ENCODE assay signal across 18 cellular contexts in genomic region chr9:3455088-3455487, GRCh38.
DNase-seq lines count a peak whose midpoint lies in the region; ATAC-seq, FAIRE-seq and TF ChIP-seq lines count a peak whose summit lies in the region.
"Had no signal": no experiment of that assay in that cellular context is flagged by ENCODE, and none has a peak within 500 bp of the region (broad histone marks: within the 10 kb centered on the region; RNA-seq: fewer than 3 reads in every experiment).

No MANE protein-coding gene starts in this region.

- FAIRE-seq in H54 (lab: Jason Lieb, UNC) (peak; percentile 64), bronchial epithelial cell (lab: Jason Lieb, UNC) (no peak)
- FAIRE-seq: A204.1, GM12891 had no signal

- H3K36me3 ChIP-seq in bronchial epithelial cell (ENCODE audit: control insufficient read depth, insufficient read depth, low read length): no peaks in the 10 kb centered on the region
- no peaks in the 10 kb centered on the region for H3K36me3 ChIP-seq in iPS-20b (ENCODE audit: insufficient read depth, low read depth, low read length)
- H3K36me3 ChIP-seq in osteoblast (ENCODE audit: insufficient read depth, low read length): no peaks in the 10 kb centered on the region

- 0 out of 2 replicates have a peak overlapping the region, but pooled peaks have one; percentile 34 for H3K9ac ChIP-seq in iPS-20b (ENCODE audit: low read depth, low read length)

- H3K79me2 ChIP-seq in osteoblast (ENCODE audit: insufficient read depth, low read length): no peaks in the 10 kb centered on the region

- DNase-seq in H54 (ENCODE audit: insufficient read length, low spot score) (no peak), bronchial epithelial cell (ENCODE audit: low read depth) (peak; percentile 48), osteoblast (ENCODE audit: insufficient read length, low spot score, missing footprints) (peak; percentile 30)
- DNase-seq in activated CD4-positive, alpha-beta T cell treated with anti-CD3 and anti-CD28 coated beads for 36 hours: no peak
- DNase-seq: CD4-positive, alpha-beta T cell; H7; HFFc6; NCI-H1436; NCI-H1930; NCI-H226; NCI-H524 treated with DMSO at 0.1 percent for 48 hours; PC-9 had no signal

- POLR2A ChIA-PET in activated CD4-positive, alpha-beta T cell treated with anti-CD3 and anti-CD28 coated beads for 36 hours (lab: Charles Lee): no interaction called here

- H3K4me3 ChIP-seq in bronchial epithelial cell (ENCODE audit: low read depth, low read length) (no peak overlapping the region), iPS-20b (ENCODE audit: low read length) (no peak overlapping the region), osteoblast (ENCODE audit: insufficient read depth, low read length) (no peak overlapping the region)
- H3K4me3 ChIP-seq: PC-9 had no signal

- H4K20me1 ChIP-seq in osteoblast (ENCODE audit: insufficient read depth, low read length): no peaks in the 10 kb centered on the region

- H3K27ac ChIP-seq in iPS-20b (ENCODE audit: low read length): no peak overlapping the region
- no peak overlapping the region for H3K27ac ChIP-seq in osteoblast (ENCODE audit: low read depth, low read length)
- H3K27ac ChIP-seq: HL-60, PC-9 had no signal

- no peak for TF ChIP-seq POLR2A in H54 (IDR thresholded peaks at IDR 0.05; ENCODE audit: low read depth, low read length)

- H3K9me3 ChIP-seq in iPS-20b (ENCODE audit: insufficient read depth, low read depth, low read length) (no peaks in the 10 kb centered on the region), osteoblast (ENCODE audit: low read depth, low read length) (no peaks in the 10 kb centered on the region)

- no peak overlapping the region for H2AFZ ChIP-seq in osteoblast (ENCODE audit: low read length)
- H2AFZ ChIP-seq: PC-9 had no signal

- no peak overlapping the region for H3K4me3 Mint-ChIP-seq in activated CD4-positive, alpha-beta T cell treated with anti-CD3 and anti-CD28 coated beads for 36 hours
- H3K4me3 Mint-ChIP-seq: CD4-positive, alpha-beta T cell; HFFc6 had no signal

- H3K9me3 Mint-ChIP-seq in activated CD4-positive, alpha-beta T cell treated with anti-CD3 and anti-CD28 coated beads for 36 hours (ENCODE audit: low read depth): no peaks in the 10 kb centered on the region
- H3K9me3 Mint-ChIP-seq: CD4-positive, alpha-beta T cell; HFFc6 had no signal

- ATAC-seq in HG02623 (IDR thresholded peaks at IDR 0.05; ENCODE audit: unreplicated experiment) (no peak), GM18907 (IDR thresholded peaks at IDR 0.05; ENCODE audit: unreplicated experiment) (no peak)
- no peak for ATAC-seq in activated CD4-positive, alpha-beta T cell treated with anti-CD3 and anti-CD28 coated beads for 36 hours

- H3K36me3 Mint-ChIP-seq in activated CD4-positive, alpha-beta T cell treated with anti-CD3 and anti-CD28 coated beads for 36 hours (ENCODE audit: low read depth): peaks cover 8% of the 10 kb centered on the region

- no peak overlapping the region for H3K4me2 ChIP-seq in osteoblast (ENCODE audit: insufficient read depth, low read length)
- H3K4me2 ChIP-seq: PC-9 had no signal

- TF ChIP-seq CTCF in bronchial epithelial cell (IDR thresholded peaks at IDR 0.05; ENCODE audit: insufficient read depth, low read length, severe bottlenecking): no peak
- no peak for TF ChIP-seq CTCF in osteoblast (IDR thresholded peaks at IDR 0.05; ENCODE audit: extremely low read depth, low read depth, low read length)

- no peaks in the 10 kb centered on the region for H3K4me1 Mint-ChIP-seq in activated CD4-positive, alpha-beta T cell treated with anti-CD3 and anti-CD28 coated beads for 36 hours

- CTCF ChIA-PET in activated CD4-positive, alpha-beta T cell treated with anti-CD3 and anti-CD28 coated beads for 36 hours (lab: Charles Lee): interaction anchor here (0.8 to 1.2 kb wide), 2 partner anchors 12 to 74 kb away, joined by 3 read pairs; no protein-coding TSS in a partner anchor

- H3K4me1 ChIP-seq in iPS-20b (ENCODE audit: insufficient read depth, low read length) (peaks cover 5% of the 10 kb centered on the region; the same call in 1 of the 2 replicates), osteoblast (ENCODE audit: insufficient read depth, low read length) (no peaks in the 10 kb centered on the region)

- no peak overlapping the region for H3K27ac Mint-ChIP-seq in activated CD4-positive, alpha-beta T cell treated with anti-CD3 and anti-CD28 coated beads for 36 hours
- H3K27ac Mint-ChIP-seq: CD4-positive, alpha-beta T cell; HFFc6 had no signal

- intact Hi-C loops in activated CD4-positive, alpha-beta T cell treated with anti-CD3 and anti-CD28 coated beads for 36 hours (cut with DNase I, micrococcal nuclease): no loop called here

- no peaks in the 10 kb centered on the region for H3K27me3 Mint-ChIP-seq in activated CD4-positive, alpha-beta T cell treated with anti-CD3 and anti-CD28 coated beads for 36 hours
- H3K27me3 Mint-ChIP-seq: CD4-positive, alpha-beta T cell had no signal

- H3K27me3 ChIP-seq in bronchial epithelial cell (ENCODE audit: control insufficient read depth, insufficient read depth, low read length) (no peaks in the 10 kb centered on the region), iPS-20b (ENCODE audit: insufficient read depth, low read length) (no peaks in the 10 kb centered on the region), osteoblast (ENCODE audit: insufficient read depth, low read length) (no peaks in the 10 kb centered on the region)

Comparison
In these comparisons a context has a peak if more than half of its experiments do, and no peak if none do; other contexts are left out.
1. DNase-seq: peak in bronchial epithelial cell (single experiment) and osteoblast (single experiment); none in H54 (single experiment) and activated CD4-positive, alpha-beta T cell treated with anti-CD3 and anti-CD28 coated beads for 36 hours (single experiment).